ENCODE assay signal across 7 cellular contexts in the genomic region with DNA sequence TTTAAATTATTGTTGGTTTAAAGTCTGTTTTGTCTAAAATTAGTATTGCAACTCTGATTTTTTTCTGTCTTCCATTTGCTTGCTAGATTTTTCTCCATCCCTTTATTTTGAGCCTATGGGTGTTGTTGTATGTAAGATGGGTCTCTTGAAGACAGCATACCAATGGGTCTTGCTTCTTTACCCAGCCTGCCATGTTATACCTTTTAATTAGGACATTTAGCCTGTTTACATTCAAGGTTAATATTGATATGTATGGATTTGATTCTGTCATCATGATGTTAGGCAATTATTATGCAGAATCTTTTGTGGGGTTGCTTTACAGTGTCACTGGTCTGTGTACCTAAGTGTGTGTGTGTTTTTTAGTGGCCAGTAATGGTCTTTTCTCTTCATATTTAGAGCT.
"Had no signal": no experiment of that assay in that cellular context is flagged by ENCODE, and none has a peak within 500 bp of the region (broad histone marks: within the 10 kb centered on the region; RNA-seq: fewer than 3 reads in every experiment).

No MANE protein-coding gene starts in this region.

- H3K4me3 ChIP-seq: K562 had no signal

- H3K27ac ChIP-seq: HL-60, KMS-11 had no signal

- ATAC-seq: HepG2, K562 had no signal

- DNase-seq: IMR-90, KBM-7, KG1 had no signal
